ENCODE assay signal across 1 cellular context in the genomic region with DNA sequence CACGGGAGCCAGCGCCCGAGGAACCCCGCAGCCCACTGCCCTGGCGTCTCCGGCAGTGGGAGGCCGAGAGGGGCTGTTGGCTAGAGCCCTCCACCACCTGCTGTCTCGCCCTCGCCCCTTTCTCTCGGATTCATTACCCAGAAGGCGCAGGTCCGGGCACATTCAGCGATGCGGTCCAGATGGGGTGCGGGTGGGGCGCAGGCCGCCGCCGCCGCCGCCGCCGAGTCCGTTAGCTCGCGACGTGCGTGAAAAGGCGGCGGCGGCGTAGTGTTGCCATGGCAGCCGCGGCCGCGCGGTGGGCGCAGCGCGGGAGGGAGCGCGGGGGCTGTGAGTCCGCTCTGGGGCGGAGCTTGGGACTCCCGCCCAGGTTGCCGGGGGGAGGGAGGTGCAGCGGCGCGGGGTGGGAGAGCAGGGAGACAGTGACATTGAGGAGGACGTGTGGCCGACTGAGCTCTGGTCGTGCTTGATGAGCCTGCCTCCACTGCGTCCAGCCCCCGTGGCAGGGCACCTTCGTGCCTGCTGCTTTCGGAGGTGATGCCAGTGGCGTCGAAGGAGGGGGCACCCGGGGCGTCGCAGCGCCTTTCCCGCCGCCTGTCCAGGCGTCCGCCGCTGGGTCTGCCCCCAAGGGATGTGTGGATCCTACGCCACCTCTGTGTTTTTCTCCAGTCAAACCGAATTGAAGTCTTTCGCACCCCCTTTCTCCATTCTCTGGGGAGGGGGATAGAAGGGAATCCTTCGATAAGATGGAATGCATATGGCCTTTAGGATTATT.
TF ChIP-seq lines count a peak whose summit lies in the region.

A gene (minus strand): TSS at position 358 of the 772 bp plus-strand sequence. CDS start 23,774 bp downstream, outside the sequence.

TF ChIP-seq in HepG2, 621 proteins besides CTCF, POLR2A, EP300 and RAD21 (continued from another document and continues in another):
- TF ChIP-seq, protein P1, sequence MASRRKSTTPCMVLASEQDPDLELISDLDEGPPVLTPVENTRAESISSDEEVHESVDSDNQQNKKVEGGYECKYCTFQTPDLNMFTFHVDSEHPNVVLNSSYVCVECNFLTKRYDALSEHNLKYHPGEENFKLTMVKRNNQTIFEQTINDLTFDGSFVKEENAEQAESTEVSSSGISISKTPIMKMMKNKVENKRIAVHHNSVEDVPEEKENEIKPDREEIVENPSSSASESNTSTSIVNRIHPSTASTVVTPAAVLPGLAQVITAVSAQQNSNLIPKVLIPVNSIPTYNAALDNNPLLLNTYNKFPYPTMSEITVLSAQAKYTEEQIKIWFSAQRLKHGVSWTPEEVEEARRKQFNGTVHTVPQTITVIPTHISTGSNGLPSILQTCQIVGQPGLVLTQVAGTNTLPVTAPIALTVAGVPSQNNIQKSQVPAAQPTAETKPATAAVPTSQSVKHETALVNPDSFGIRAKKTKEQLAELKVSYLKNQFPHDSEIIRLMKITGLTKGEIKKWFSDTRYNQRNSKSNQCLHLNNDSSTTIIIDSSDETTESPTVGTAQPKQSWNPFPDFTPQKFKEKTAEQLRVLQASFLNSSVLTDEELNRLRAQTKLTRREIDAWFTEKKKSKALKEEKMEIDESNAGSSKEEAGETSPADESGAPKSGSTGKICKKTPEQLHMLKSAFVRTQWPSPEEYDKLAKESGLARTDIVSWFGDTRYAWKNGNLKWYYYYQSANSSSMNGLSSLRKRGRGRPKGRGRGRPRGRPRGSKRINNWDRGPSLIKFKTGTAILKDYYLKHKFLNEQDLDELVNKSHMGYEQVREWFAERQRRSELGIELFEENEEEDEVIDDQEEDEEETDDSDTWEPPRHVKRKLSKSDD (CRISPR knock-in tag; IDR thresholded peaks at IDR 0.05; ENCODE audit: low read depth): no peak
- TF ChIP-seq, protein P2, sequence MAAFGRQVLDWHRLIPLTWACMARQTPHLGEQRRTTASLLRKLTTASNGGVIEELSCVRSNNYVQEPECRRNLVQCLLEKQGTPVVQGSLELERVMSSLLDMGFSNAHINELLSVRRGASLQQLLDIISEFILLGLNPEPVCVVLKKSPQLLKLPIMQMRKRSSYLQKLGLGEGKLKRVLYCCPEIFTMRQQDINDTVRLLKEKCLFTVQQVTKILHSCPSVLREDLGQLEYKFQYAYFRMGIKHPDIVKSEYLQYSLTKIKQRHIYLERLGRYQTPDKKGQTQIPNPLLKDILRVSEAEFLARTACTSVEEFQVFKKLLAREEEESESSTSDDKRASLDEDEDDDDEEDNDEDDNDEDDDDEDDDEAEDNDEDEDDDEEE (CRISPR knock-in tag; IDR thresholded peaks at IDR 0.05): no peak
- TF ChIP-seq ZNF30 (CRISPR knock-in tag; IDR thresholded peaks at IDR 0.05): no peak
- no peak for TF ChIP-seq ZNF274 (CRISPR knock-in tag; IDR thresholded peaks at IDR 0.05)
- TF ChIP-seq, protein P3, sequence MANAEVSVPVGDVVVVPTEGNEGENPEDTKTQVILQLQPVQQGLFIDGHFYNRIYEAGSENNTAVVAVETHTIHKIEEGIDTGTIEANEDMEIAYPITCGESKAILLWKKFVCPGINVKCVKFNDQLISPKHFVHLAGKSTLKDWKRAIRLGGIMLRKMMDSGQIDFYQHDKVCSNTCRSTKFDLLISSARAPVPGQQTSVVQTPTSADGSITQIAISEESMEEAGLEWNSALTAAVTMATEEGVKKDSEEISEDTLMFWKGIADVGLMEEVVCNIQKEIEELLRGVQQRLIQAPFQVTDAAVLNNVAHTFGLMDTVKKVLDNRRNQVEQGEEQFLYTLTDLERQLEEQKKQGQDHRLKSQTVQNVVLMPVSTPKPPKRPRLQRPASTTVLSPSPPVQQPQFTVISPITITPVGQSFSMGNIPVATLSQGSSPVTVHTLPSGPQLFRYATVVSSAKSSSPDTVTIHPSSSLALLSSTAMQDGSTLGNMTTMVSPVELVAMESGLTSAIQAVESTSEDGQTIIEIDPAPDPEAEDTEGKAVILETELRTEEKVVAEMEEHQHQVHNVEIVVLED (CRISPR knock-in tag; IDR thresholded peaks at IDR 0.05; ENCODE audit: borderline replicate concordance): peak; percentile 61; the same call in 1 of the 2 replicates
- TF ChIP-seq, protein P4, sequence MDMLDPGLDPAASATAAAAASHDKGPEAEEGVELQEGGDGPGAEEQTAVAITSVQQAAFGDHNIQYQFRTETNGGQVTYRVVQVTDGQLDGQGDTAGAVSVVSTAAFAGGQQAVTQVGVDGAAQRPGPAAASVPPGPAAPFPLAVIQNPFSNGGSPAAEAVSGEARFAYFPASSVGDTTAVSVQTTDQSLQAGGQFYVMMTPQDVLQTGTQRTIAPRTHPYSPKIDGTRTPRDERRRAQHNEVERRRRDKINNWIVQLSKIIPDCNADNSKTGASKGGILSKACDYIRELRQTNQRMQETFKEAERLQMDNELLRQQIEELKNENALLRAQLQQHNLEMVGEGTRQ (IDR thresholded peaks at IDR 0.05; ENCODE audit: low read depth, low read length): no peak
- TF ChIP-seq, protein P4 (CRISPR knock-in tag; IDR thresholded peaks at IDR 0.05; ENCODE audit: borderline replicate concordance): no peak
- TF ChIP-seq IKZF1 (IDR thresholded peaks at IDR 0.05): no peak
- TF ChIP-seq, protein P5, sequence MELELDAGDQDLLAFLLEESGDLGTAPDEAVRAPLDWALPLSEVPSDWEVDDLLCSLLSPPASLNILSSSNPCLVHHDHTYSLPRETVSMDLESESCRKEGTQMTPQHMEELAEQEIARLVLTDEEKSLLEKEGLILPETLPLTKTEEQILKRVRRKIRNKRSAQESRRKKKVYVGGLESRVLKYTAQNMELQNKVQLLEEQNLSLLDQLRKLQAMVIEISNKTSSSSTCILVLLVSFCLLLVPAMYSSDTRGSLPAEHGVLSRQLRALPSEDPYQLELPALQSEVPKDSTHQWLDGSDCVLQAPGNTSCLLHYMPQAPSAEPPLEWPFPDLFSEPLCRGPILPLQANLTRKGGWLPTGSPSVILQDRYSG (CRISPR knock-in tag; IDR thresholded peaks at IDR 0.05): no peak
- peak; percentile 54 for TF ChIP-seq CBX1 (IDR thresholded peaks at IDR 0.05; ENCODE audit: low read depth)
- no peak for TF ChIP-seq FOXK1 (CRISPR knock-in tag; IDR thresholded peaks at IDR 0.05; ENCODE audit: borderline replicate concordance, low read depth)
- no peak for TF ChIP-seq ZNF7 (CRISPR knock-in tag; IDR thresholded peaks at IDR 0.05)
- no peak for TF ChIP-seq KLF13 (CRISPR knock-in tag; IDR thresholded peaks at IDR 0.05)
- no peak for TF ChIP-seq JDP2 (CRISPR knock-in tag; IDR thresholded peaks at IDR 0.05; ENCODE audit: borderline replicate concordance)
- TF ChIP-seq, protein P6, sequence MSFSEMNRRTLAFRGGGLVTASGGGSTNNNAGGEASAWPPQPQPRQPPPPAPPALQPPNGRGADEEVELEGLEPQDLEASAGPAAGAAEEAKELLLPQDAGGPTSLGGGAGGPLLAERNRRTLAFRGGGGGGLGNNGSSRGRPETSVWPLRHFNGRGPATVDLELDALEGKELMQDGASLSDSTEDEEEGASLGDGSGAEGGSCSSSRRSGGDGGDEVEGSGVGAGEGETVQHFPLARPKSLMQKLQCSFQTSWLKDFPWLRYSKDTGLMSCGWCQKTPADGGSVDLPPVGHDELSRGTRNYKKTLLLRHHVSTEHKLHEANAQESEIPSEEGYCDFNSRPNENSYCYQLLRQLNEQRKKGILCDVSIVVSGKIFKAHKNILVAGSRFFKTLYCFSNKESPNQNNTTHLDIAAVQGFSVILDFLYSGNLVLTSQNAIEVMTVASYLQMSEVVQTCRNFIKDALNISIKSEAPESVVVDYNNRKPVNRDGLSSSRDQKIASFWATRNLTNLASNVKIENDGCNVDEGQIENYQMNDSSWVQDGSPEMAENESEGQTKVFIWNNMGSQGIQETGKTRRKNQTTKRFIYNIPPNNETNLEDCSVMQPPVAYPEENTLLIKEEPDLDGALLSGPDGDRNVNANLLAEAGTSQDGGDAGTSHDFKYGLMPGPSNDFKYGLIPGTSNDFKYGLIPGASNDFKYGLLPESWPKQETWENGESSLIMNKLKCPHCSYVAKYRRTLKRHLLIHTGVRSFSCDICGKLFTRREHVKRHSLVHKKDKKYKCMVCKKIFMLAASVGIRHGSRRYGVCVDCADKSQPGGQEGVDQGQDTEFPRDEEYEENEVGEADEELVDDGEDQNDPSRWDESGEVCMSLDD (CRISPR knock-in tag; IDR thresholded peaks at IDR 0.05; ENCODE audit: borderline replicate concordance): peak; percentile 65
- TF ChIP-seq, protein P7, sequence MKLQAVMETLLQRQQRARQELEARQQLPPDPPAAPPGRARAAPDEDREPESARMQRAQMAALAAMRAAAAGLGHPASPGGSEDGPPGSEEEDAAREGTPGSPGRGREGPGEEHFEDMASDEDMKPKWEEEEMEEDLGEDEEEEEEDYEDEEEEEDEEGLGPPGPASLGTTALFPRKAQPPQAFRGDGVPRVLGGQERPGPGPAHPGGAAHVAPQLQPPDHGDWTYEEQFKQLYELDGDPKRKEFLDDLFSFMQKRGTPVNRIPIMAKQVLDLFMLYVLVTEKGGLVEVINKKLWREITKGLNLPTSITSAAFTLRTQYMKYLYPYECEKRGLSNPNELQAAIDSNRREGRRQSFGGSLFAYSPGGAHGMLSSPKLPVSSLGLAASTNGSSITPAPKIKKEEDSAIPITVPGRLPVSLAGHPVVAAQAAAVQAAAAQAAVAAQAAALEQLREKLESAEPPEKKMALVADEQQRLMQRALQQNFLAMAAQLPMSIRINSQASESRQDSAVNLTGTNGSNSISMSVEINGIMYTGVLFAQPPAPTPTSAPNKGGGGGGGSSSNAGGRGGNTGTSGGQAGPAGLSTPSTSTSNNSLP (IDR thresholded peaks at IDR 0.05; ENCODE audit: low read depth, low read length): no peak
- TF ChIP-seq, protein P8, sequence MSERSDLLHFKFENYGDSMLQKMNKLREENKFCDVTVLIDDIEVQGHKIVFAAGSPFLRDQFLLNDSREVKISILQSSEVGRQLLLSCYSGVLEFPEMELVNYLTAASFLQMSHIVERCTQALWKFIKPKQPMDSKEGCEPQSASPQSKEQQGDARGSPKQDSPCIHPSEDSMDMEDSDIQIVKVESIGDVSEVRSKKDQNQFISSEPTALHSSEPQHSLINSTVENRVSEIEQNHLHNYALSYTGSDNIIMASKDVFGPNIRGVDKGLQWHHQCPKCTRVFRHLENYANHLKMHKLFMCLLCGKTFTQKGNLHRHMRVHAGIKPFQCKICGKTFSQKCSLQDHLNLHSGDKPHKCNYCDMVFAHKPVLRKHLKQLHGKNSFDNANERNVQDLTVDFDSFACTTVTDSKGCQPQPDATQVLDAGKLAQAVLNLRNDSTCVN (CRISPR knock-in tag; IDR thresholded peaks at IDR 0.05; ENCODE audit: borderline replicate concordance): no peak
- no peak for TF ChIP-seq NFIC (IDR thresholded peaks at IDR 0.05; ENCODE audit: low read length)
- peak; percentile 56; the same call in 1 of the 2 replicates for TF ChIP-seq ZSCAN20 (CRISPR knock-in tag; IDR thresholded peaks at IDR 0.05; ENCODE audit: borderline replicate concordance)
- no peak for TF ChIP-seq SRY (CRISPR knock-in tag; IDR thresholded peaks at IDR 0.05)
- peak; percentile 54 for TF ChIP-seq SRSF1 (optimal IDR thresholded peaks at IDR 0.05; ENCODE audit: low read depth, low read length)
- TF ChIP-seq SRSF4 (IDR thresholded peaks at IDR 0.05; ENCODE audit: low read depth, low read length, poor library complexity, severe bottlenecking): no peak
- no peak for TF ChIP-seq CBX2 (IDR thresholded peaks at IDR 0.05; ENCODE audit: low read depth, low read length)
- no peak for TF ChIP-seq CBX2 (CRISPR knock-in tag; IDR thresholded peaks at IDR 0.05; ENCODE audit: low read depth)
- TF ChIP-seq, protein P9, sequence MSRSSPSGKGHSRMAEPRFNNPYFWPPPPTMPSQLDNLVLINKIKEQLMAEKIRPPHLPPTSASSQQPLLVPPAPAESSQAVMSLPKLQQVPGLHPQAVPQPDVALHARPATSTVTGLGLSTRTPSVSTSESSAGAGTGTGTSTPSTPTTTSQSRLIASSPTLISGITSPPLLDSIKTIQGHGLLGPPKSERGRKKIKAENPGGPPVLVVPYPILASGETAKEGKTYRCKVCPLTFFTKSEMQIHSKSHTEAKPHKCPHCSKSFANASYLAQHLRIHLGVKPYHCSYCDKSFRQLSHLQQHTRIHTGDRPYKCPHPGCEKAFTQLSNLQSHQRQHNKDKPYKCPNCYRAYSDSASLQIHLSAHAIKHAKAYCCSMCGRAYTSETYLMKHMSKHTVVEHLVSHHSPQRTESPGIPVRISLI (CRISPR knock-in tag; IDR thresholded peaks at IDR 0.05; ENCODE audit: borderline replicate concordance): peak; percentile 77; the same call in 1 of the 2 replicates
- TF ChIP-seq ZNF260 (CRISPR knock-in tag; IDR thresholded peaks at IDR 0.05; ENCODE audit: borderline replicate concordance, low read depth): no peak
- no peak for TF ChIP-seq ZIK1 (CRISPR knock-in tag; IDR thresholded peaks at IDR 0.05; ENCODE audit: borderline replicate concordance, low read depth)
- TF ChIP-seq ONECUT2 (CRISPR knock-in tag; IDR thresholded peaks at IDR 0.05): no peak
- TF ChIP-seq PCBP1 (IDR thresholded peaks at IDR 0.05; ENCODE audit: borderline replicate concordance, low read depth, low read length): no peak
- peak; percentile 78 for TF ChIP-seq RFX3 (CRISPR knock-in tag; IDR thresholded peaks at IDR 0.05)
- TF ChIP-seq U2AF1 (optimal IDR thresholded peaks at IDR 0.05; ENCODE audit: low read depth, low read length): no peak
- TF ChIP-seq CENPT (CRISPR knock-in tag; IDR thresholded peaks at IDR 0.05; ENCODE audit: low read depth): no peak
- TF ChIP-seq PAWR (CRISPR knock-in tag; IDR thresholded peaks at IDR 0.05; ENCODE audit: borderline replicate concordance): no peak
- peak; percentile 69 for TF ChIP-seq HNRNPK (IDR thresholded peaks at IDR 0.05; ENCODE audit: low read depth, low read length, poor library complexity, severe bottlenecking)
- TF ChIP-seq ZNF615 (CRISPR knock-in tag; IDR thresholded peaks at IDR 0.05; ENCODE audit: borderline replicate concordance): no peak
- no peak for TF ChIP-seq THYN1 (CRISPR knock-in tag; IDR thresholded peaks at IDR 0.05; ENCODE audit: borderline replicate concordance, low read depth)
- TF ChIP-seq ATM (IDR thresholded peaks at IDR 0.05; ENCODE audit: borderline replicate concordance): no peak
- TF ChIP-seq LCORL (IDR thresholded peaks at IDR 0.05): no peak
- no peak for TF ChIP-seq LCORL (CRISPR knock-in tag; IDR thresholded peaks at IDR 0.05)
- TF ChIP-seq ZNF256 (CRISPR knock-in tag; conservative IDR thresholded peaks at IDR 0.05): no peak
- 0 out of 2 replicates have a peak, but pooled peaks have one; percentile 59 for TF ChIP-seq MEIS2 (CRISPR knock-in tag; IDR thresholded peaks at IDR 0.05)
- TF ChIP-seq ZNF180 (CRISPR knock-in tag; IDR thresholded peaks at IDR 0.05; ENCODE audit: borderline replicate concordance, low read depth): no peak
- TF ChIP-seq, protein P10, sequence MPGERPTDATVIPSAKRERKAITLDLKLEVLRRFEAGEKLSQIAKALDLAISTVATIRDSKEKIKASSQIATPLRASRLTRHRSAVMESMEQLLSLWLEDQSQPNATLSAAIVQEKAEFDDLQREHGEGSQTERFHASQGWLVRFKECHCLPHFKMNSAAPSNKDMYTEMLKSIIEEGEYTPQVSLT (CRISPR knock-in tag; IDR thresholded peaks at IDR 0.05; ENCODE audit: borderline replicate concordance, low read depth): no peak
- no peak; the same call in 1 of the 2 replicates for TF ChIP-seq ZNF367 (CRISPR knock-in tag; IDR thresholded peaks at IDR 0.05; ENCODE audit: borderline replicate concordance)
- TF ChIP-seq, protein P11, sequence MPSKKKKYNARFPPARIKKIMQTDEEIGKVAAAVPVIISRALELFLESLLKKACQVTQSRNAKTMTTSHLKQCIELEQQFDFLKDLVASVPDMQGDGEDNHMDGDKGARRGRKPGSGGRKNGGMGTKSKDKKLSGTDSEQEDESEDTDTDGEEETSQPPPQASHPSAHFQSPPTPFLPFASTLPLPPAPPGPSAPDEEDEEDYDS (CRISPR knock-in tag; IDR thresholded peaks at IDR 0.05): no peak
